ENCODE assay signal across 1 cellular context in genomic region chr15:96311639-96312038, GRCh38.
TF ChIP-seq lines count a peak whose summit lies in the region.

No MANE protein-coding gene starts in this region.

TF ChIP-seq in K562, 482 proteins besides CTCF, POLR2A, EP300 and RAD21 (continued from another document):
- TF ChIP-seq, protein P1, sequence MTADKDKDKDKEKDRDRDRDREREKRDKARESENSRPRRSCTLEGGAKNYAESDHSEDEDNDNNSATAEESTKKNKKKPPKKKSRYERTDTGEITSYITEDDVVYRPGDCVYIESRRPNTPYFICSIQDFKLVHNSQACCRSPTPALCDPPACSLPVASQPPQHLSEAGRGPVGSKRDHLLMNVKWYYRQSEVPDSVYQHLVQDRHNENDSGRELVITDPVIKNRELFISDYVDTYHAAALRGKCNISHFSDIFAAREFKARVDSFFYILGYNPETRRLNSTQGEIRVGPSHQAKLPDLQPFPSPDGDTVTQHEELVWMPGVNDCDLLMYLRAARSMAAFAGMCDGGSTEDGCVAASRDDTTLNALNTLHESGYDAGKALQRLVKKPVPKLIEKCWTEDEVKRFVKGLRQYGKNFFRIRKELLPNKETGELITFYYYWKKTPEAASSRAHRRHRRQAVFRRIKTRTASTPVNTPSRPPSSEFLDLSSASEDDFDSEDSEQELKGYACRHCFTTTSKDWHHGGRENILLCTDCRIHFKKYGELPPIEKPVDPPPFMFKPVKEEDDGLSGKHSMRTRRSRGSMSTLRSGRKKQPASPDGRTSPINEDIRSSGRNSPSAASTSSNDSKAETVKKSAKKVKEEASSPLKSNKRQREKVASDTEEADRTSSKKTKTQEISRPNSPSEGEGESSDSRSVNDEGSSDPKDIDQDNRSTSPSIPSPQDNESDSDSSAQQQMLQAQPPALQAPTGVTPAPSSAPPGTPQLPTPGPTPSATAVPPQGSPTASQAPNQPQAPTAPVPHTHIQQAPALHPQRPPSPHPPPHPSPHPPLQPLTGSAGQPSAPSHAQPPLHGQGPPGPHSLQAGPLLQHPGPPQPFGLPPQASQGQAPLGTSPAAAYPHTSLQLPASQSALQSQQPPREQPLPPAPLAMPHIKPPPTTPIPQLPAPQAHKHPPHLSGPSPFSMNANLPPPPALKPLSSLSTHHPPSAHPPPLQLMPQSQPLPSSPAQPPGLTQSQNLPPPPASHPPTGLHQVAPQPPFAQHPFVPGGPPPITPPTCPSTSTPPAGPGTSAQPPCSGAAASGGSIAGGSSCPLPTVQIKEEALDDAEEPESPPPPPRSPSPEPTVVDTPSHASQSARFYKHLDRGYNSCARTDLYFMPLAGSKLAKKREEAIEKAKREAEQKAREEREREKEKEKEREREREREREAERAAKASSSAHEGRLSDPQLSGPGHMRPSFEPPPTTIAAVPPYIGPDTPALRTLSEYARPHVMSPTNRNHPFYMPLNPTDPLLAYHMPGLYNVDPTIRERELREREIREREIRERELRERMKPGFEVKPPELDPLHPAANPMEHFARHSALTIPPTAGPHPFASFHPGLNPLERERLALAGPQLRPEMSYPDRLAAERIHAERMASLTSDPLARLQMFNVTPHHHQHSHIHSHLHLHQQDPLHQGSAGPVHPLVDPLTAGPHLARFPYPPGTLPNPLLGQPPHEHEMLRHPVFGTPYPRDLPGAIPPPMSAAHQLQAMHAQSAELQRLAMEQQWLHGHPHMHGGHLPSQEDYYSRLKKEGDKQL (CRISPR knock-in tag; IDR thresholded peaks at IDR 0.05; ENCODE audit: borderline replicate concordance) = no peak
- TF ChIP-seq, protein P2, sequence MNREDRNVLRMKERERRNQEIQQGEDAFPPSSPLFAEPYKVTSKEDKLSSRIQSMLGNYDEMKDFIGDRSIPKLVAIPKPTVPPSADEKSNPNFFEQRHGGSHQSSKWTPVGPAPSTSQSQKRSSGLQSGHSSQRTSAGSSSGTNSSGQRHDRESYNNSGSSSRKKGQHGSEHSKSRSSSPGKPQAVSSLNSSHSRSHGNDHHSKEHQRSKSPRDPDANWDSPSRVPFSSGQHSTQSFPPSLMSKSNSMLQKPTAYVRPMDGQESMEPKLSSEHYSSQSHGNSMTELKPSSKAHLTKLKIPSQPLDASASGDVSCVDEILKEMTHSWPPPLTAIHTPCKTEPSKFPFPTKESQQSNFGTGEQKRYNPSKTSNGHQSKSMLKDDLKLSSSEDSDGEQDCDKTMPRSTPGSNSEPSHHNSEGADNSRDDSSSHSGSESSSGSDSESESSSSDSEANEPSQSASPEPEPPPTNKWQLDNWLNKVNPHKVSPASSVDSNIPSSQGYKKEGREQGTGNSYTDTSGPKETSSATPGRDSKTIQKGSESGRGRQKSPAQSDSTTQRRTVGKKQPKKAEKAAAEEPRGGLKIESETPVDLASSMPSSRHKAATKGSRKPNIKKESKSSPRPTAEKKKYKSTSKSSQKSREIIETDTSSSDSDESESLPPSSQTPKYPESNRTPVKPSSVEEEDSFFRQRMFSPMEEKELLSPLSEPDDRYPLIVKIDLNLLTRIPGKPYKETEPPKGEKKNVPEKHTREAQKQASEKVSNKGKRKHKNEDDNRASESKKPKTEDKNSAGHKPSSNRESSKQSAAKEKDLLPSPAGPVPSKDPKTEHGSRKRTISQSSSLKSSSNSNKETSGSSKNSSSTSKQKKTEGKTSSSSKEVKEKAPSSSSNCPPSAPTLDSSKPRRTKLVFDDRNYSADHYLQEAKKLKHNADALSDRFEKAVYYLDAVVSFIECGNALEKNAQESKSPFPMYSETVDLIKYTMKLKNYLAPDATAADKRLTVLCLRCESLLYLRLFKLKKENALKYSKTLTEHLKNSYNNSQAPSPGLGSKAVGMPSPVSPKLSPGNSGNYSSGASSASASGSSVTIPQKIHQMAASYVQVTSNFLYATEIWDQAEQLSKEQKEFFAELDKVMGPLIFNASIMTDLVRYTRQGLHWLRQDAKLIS (CRISPR knock-in tag; IDR thresholded peaks at IDR 0.05) = no peak
- TF ChIP-seq NRF1 (conservative IDR thresholded peaks at IDR 0.05 in 1 of 2, IDR thresholded peaks at IDR 0.05 in 1 of 2) = no peak
- TF ChIP-seq TRIM25 (IDR thresholded peaks at IDR 0.05; ENCODE audit: borderline replicate concordance) = no peak
- TF ChIP-seq, protein P3, sequence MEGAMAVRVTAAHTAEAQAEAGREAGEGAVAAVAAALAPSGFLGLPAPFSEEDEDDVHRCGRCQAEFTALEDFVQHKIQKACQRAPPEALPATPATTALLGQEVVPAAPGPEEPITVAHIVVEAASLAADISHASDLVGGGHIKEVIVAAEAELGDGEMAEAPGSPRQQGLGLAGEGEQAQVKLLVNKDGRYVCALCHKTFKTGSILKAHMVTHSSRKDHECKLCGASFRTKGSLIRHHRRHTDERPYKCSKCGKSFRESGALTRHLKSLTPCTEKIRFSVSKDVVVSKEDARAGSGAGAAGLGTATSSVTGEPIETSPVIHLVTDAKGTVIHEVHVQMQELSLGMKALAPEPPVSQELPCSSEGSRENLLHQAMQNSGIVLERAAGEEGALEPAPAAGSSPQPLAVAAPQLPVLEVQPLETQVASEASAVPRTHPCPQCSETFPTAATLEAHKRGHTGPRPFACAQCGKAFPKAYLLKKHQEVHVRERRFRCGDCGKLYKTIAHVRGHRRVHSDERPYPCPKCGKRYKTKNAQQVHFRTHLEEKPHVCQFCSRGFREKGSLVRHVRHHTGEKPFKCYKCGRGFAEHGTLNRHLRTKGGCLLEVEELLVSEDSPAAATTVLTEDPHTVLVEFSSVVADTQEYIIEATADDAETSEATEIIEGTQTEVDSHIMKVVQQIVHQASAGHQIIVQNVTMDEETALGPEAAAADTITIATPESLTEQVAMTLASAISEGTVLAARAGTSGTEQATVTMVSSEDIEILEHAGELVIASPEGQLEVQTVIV (CRISPR knock-in tag; IDR thresholded peaks at IDR 0.05; ENCODE audit: borderline replicate concordance) = no peak
- TF ChIP-seq PHF21A (IDR thresholded peaks at IDR 0.05; ENCODE audit: borderline replicate concordance, low read depth) = no peak
- no peak for TF ChIP-seq MYC (IDR thresholded peaks at IDR 0.05; ENCODE audit: low read depth, low read length)
- TF ChIP-seq MYC (CRISPR knock-in tag; IDR thresholded peaks at IDR 0.05; ENCODE audit: borderline replicate concordance, low read depth) = no peak
- TF ChIP-seq NR2F6 (CRISPR knock-in tag; IDR thresholded peaks at IDR 0.05) = no peak
- no peak for TF ChIP-seq ZNF584 (CRISPR knock-in tag; IDR thresholded peaks at IDR 0.05; ENCODE audit: low read depth)
- TF ChIP-seq ZNF444 (CRISPR knock-in tag; IDR thresholded peaks at IDR 0.05) = no peak
- no peak for TF ChIP-seq POLR2AphosphoS2 (IDR thresholded peaks at IDR 0.05; ENCODE audit: low read length)
- no peak for TF ChIP-seq PHB2 (IDR thresholded peaks at IDR 0.05; ENCODE audit: low read depth)
- TF ChIP-seq KAT2B (IDR thresholded peaks at IDR 0.05; ENCODE audit: low read depth, low read length) = no peak
- TF ChIP-seq SMARCB1 (IDR thresholded peaks at IDR 0.05; ENCODE audit: insufficient read length, low read depth) = no peak
- no peak for TF ChIP-seq RB1 (IDR thresholded peaks at IDR 0.05; ENCODE audit: low read depth)
- no peak for TF ChIP-seq NR2C1 (IDR thresholded peaks at IDR 0.05)
- TF ChIP-seq NR2C1 (tag; IDR thresholded peaks at IDR 0.05) = no peak
